In genomic region chr1:209207701-209208286, GRCh38 we compare ENCODE assay signal across 8 cellular contexts.
DNase-seq lines count a peak whose midpoint lies in the region; ATAC-seq lines count a peak whose summit lies in the region.

No MANE protein-coding gene starts in this region.

- peak; percentile 75 for DNase-seq in COR-L47 (lab: John Stamatoyannopoulos, UW)
- peak; percentile 71 for DNase-seq in NCI-H774 (lab: John Stamatoyannopoulos, UW)
- DNase-seq in caudate nucleus (lab: John Stamatoyannopoulos, UW), result peak in 49 of 61 donors; percentile 14 to 78 (median 49)
- peak; percentile 54 for DNase-seq in kidney glomerular epithelial cell (lab: John Stamatoyannopoulos, UW)
- peak; percentile 14 for DNase-seq in stimulated activated CD4-positive, alpha-beta T cell treated with anti-CD3 and anti-CD28 coated beads, Interleukin-1b, Interleukin-23, amount 100 ng/mL, for 48 hours

- ATAC-seq in GM19351 (IDR thresholded peaks at IDR 0.05; ENCODE audit: unreplicated experiment), result peak; percentile 87
- ATAC-seq in HG03565 (IDR thresholded peaks at IDR 0.05; ENCODE audit: unreplicated experiment), result peak; percentile 83
- no peak for ATAC-seq in activated CD4-positive, CD25-positive, alpha-beta regulatory T cell treated with anti-CD3 and anti-CD28 coated beads, Interleukin-2, amount 50 U/mL, for 24 hours

- H3K27ac ChIP-seq in caudate nucleus (ENCODE audit: low read depth, low read length), result peak overlapping the region; percentile 27

Comparison
In these comparisons a context has a peak if more than half of its experiments do, and no peak if none do; other contexts are left out.
1. DNase-seq: peak in every context shown above with its lines; median percentile 75 in COR-L47; 71 in NCI-H774; 54 in kidney glomerular epithelial cell; 49 in caudate nucleus; 14 in stimulated activated CD4-positive, alpha-beta T cell treated with anti-CD3 and anti-CD28 coated beads, Interleukin-1b, Interleukin-23, amount 100 ng/mL, for 48 hours.
2. ATAC-seq: peak in GM19351 (single experiment) and HG03565 (single experiment); none in activated CD4-positive, CD25-positive, alpha-beta regulatory T cell treated with anti-CD3 and anti-CD28 coated beads, Interleukin-2, amount 50 U/mL, for 24 hours (0 of 2).